ENCODE assay signal across 1 cellular context in genomic region chr10:63976538-63976937, GRCh38.
TF ChIP-seq lines count a peak whose summit lies in the region.

No MANE protein-coding gene starts in this region.

TF ChIP-seq in GM12878, 131 proteins besides CTCF, POLR2A, EP300 and RAD21 (continued from another document):
- TF ChIP-seq USF1 (IDR thresholded peaks at IDR 0.05; ENCODE audit: borderline replicate concordance, extremely low read length, insufficient read depth, low read depth, low read length) (peak; percentile 45), SUPT20H (IDR thresholded peaks at IDR 0.05; ENCODE audit: borderline replicate concordance, control insufficient read depth, low read depth, low read length) (no peak), ZNF274 (IDR thresholded peaks at IDR 0.05; ENCODE audit: insufficient read depth, insufficient read length) (no peak), SIX5 (IDR thresholded peaks at IDR 0.05; ENCODE audit: low read depth, low read length, severe bottlenecking) (no peak), SUZ12 (IDR thresholded peaks at IDR 0.05; ENCODE audit: unreplicated experiment) (no peak), PBX3 (IDR thresholded peaks at IDR 0.05; ENCODE audit: insufficient replicate concordance, low read depth, low read length) (no peak)
